In genomic region chr11:389369-389768, GRCh38 we compare ENCODE assay signal across 1 cellular context. TPM values are rescaled to one million over a fixed set of nuclear protein-coding genes. Genes with fewer than 3 reads are reported as not detected.
"Had no signal": no experiment of that assay in that cellular context is flagged by ENCODE, and none has a peak within 500 bp of the region (broad histone marks: within the 10 kb centered on the region; RNA-seq: fewer than 3 reads in every experiment).

No MANE protein-coding gene starts in this region.

RNA-seq across cellular contexts. Expression of gene ANO9, which starts 52.4 kb away (rescaled TPM):
- total RNA-seq: temporal lobe had no signal
